ENCODE assay signal across 1 cellular context in the genomic region with DNA sequence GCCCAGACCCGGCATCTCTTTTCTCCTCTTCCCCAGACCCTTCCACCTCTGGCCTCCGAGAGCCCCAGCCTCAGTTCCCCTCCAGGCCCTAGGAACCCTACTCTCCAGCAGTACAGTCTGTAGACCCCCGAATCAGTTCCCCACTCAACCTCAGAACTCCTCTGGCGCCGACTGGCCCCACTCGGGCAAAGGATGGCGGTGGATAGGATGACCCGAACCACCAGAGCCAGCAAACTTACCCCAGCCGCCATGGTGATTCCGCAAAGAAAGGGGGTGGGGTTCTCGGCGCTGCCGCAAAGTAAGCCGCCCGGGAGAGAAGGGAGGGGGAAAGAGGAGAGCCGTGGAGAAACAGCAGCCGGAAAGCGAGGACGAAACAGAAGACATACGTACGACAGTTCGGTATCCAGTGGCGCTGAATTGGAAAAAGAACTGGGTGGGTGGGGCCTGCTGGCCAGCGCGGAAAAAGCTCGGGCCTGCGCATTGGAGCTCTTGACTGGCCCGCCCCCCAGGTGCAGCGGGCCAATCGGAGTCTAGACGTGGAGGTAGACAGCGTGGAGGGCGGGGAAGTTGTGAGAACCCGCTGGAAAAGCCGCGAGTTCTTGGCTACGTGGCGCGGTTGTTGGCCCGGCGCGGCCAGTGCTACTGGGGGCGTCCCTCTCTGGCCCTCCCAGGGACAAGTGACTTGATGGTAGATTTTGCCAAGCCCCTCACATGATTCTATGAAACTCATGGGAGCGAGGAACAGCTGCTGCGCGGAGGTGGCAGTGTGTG.
TF ChIP-seq lines count a peak whose summit lies in the region.

TSS of gene EEF1G (minus strand) at position 300 of the 771 bp plus-strand sequence. CDS start at position 251, 49 bp downstream.

TF ChIP-seq in SK-N-SH, 30 proteins besides CTCF, POLR2A, EP300 and RAD21 (continued from another document):
- TF ChIP-seq JUND (IDR thresholded peaks at IDR 0.05) (0 out of 2 replicates have a peak, but pooled peaks have one; percentile 4), YY1 (IDR thresholded peaks at IDR 0.05; ENCODE audit: low read depth) (peak; percentile 91), CHD2 (IDR thresholded peaks at IDR 0.05; ENCODE audit: low read length, partially characterized antibody) (peak; percentile 96), SIN3A (IDR thresholded peaks at IDR 0.05; ENCODE audit: borderline replicate concordance, low read depth, low read length) (peak; percentile 74; the same call in 1 of the 2 replicates), SMC3 (IDR thresholded peaks at IDR 0.05; ENCODE audit: low read depth, low read length) (no peak)
- TF ChIP-seq, protein P1, sequence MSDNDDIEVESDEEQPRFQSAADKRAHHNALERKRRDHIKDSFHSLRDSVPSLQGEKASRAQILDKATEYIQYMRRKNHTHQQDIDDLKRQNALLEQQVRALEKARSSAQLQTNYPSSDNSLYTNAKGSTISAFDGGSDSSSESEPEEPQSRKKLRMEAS (IDR thresholded peaks at IDR 0.05; ENCODE audit: low read depth): peak; percentile 21; the same call in 1 of the 2 replicates
TF ChIP-seq in SK-N-SH: peak in this region for 13.
